Comparison of ENCODE assay signal across 1 cellular context in genomic region chr11:45253640-45254039, GRCh38.
TF ChIP-seq lines count a peak whose summit lies in the region.

No MANE protein-coding gene starts in this region.

TF ChIP-seq in K562, 482 proteins besides CTCF, POLR2A, EP300 and RAD21 (continued from another document and continues in another):
- peak; percentile 50 for TF ChIP-seq NR2C1 (IDR thresholded peaks at IDR 0.05)
- TF ChIP-seq NR2C1 (tag; IDR thresholded peaks at IDR 0.05): peak; percentile 60
- TF ChIP-seq UBTF (IDR thresholded peaks at IDR 0.05; ENCODE audit: borderline replicate concordance in 1 of 2, low read depth in 2 of 2, low read length in 2 of 2): no peak
- TF ChIP-seq SP2 (IDR thresholded peaks at IDR 0.05; ENCODE audit: extremely low read depth, low read depth, low read length, poor library complexity, severe bottlenecking): no peak
- TF ChIP-seq HNRNPUL1 (IDR thresholded peaks at IDR 0.05; ENCODE audit: low read length): no peak
- no peak for TF ChIP-seq ETV1 (tag; conservative IDR thresholded peaks at IDR 0.05; ENCODE audit: low read depth)
- TF ChIP-seq ZNF561 (CRISPR knock-in tag; conservative IDR thresholded peaks at IDR 0.05): no peak
- peak; percentile 61 for TF ChIP-seq NFYB (IDR thresholded peaks at IDR 0.05; ENCODE audit: extremely low read depth, insufficient read length)
- TF ChIP-seq GABPB2 (CRISPR knock-in tag; conservative IDR thresholded peaks at IDR 0.05): no peak
- TF ChIP-seq HOMEZ (CRISPR knock-in tag; IDR thresholded peaks at IDR 0.05): no peak
- TF ChIP-seq, protein P1, sequence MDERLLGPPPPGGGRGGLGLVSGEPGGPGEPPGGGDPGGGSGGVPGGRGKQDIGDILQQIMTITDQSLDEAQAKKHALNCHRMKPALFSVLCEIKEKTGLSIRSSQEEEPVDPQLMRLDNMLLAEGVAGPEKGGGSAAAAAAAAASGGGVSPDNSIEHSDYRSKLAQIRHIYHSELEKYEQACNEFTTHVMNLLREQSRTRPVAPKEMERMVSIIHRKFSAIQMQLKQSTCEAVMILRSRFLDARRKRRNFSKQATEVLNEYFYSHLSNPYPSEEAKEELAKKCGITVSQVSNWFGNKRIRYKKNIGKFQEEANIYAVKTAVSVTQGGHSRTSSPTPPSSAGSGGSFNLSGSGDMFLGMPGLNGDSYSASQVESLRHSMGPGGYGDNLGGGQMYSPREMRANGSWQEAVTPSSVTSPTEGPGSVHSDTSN (CRISPR knock-in tag; IDR thresholded peaks at IDR 0.05; ENCODE audit: low read depth): no peak
- TF ChIP-seq, protein P1 (tag; conservative IDR thresholded peaks at IDR 0.05; ENCODE audit: low read depth): no peak
- no peak for TF ChIP-seq MEF2A (IDR thresholded peaks at IDR 0.05; ENCODE audit: control insufficient read depth, low read depth, low read length)
- TF ChIP-seq ELF1 (tag; IDR thresholded peaks at IDR 0.05): no peak
- TF ChIP-seq ZNF24 (IDR thresholded peaks at IDR 0.05): no peak
- TF ChIP-seq, protein P2, sequence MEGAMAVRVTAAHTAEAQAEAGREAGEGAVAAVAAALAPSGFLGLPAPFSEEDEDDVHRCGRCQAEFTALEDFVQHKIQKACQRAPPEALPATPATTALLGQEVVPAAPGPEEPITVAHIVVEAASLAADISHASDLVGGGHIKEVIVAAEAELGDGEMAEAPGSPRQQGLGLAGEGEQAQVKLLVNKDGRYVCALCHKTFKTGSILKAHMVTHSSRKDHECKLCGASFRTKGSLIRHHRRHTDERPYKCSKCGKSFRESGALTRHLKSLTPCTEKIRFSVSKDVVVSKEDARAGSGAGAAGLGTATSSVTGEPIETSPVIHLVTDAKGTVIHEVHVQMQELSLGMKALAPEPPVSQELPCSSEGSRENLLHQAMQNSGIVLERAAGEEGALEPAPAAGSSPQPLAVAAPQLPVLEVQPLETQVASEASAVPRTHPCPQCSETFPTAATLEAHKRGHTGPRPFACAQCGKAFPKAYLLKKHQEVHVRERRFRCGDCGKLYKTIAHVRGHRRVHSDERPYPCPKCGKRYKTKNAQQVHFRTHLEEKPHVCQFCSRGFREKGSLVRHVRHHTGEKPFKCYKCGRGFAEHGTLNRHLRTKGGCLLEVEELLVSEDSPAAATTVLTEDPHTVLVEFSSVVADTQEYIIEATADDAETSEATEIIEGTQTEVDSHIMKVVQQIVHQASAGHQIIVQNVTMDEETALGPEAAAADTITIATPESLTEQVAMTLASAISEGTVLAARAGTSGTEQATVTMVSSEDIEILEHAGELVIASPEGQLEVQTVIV (CRISPR knock-in tag; IDR thresholded peaks at IDR 0.05; ENCODE audit: borderline replicate concordance): no peak
- TF ChIP-seq MCM3 (IDR thresholded peaks at IDR 0.05): no peak
- no peak for TF ChIP-seq PPARD (CRISPR knock-in tag; IDR thresholded peaks at IDR 0.05)
- no peak for TF ChIP-seq MLLT1 (IDR thresholded peaks at IDR 0.05)
- TF ChIP-seq HNRNPL (IDR thresholded peaks at IDR 0.05; ENCODE audit: low read depth, low read length): no peak
- TF ChIP-seq YBX1 (IDR thresholded peaks at IDR 0.05): no peak
- TF ChIP-seq, protein P3, sequence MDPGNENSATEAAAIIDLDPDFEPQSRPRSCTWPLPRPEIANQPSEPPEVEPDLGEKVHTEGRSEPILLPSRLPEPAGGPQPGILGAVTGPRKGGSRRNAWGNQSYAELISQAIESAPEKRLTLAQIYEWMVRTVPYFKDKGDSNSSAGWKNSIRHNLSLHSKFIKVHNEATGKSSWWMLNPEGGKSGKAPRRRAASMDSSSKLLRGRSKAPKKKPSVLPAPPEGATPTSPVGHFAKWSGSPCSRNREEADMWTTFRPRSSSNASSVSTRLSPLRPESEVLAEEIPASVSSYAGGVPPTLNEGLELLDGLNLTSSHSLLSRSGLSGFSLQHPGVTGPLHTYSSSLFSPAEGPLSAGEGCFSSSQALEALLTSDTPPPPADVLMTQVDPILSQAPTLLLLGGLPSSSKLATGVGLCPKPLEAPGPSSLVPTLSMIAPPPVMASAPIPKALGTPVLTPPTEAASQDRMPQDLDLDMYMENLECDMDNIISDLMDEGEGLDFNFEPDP (CRISPR knock-in tag; IDR thresholded peaks at IDR 0.05): no peak
- no peak for TF ChIP-seq ZNF695 (CRISPR knock-in tag; IDR thresholded peaks at IDR 0.05)
- no peak for TF ChIP-seq PHB2 (IDR thresholded peaks at IDR 0.05; ENCODE audit: low read depth)
- no peak for TF ChIP-seq MIER1 (IDR thresholded peaks at IDR 0.05; ENCODE audit: low read depth)
- no peak for TF ChIP-seq EP400 (IDR thresholded peaks at IDR 0.05)
- TF ChIP-seq, protein P4, sequence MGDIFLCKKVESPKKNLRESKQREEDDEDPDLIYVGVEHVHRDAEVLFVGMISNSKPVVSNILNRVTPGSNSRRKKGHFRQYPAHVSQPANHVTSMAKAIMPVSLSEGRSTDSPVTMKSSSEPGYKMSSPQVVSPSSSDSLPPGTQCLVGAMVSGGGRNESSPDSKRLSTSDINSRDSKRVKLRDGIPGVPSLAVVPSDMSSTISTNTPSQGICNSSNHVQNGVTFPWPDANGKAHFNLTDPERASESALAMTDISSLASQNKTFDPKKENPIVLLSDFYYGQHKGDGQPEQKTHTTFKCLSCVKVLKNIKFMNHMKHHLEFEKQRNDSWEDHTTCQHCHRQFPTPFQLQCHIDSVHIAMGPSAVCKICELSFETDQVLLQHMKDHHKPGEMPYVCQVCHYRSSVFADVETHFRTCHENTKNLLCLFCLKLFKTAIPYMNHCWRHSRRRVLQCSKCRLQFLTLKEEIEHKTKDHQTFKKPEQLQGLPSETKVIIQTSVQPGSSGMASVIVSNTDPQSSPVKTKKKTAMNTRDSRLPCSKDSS (IDR thresholded peaks at IDR 0.05; ENCODE audit: low read depth, partially characterized antibody): no peak
- TF ChIP-seq GTF2F1 (IDR thresholded peaks at IDR 0.05; ENCODE audit: low read depth, low read length): no peak
- TF ChIP-seq, protein P5, sequence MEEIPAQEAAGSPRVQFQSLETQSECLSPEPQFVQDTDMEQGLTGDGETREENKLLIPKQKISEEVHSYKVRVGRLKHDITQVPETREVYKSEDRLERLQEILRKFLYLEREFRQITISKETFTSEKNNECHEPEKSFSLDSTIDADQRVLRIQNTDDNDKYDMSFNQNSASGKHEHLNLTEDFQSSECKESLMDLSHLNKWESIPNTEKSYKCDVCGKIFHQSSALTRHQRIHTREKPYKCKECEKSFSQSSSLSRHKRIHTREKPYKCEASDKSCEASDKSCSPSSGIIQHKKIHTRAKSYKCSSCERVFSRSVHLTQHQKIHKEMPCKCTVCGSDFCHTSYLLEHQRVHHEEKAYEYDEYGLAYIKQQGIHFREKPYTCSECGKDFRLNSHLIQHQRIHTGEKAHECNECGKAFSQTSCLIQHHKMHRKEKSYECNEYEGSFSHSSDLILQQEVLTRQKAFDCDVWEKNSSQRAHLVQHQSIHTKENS (CRISPR knock-in tag; IDR thresholded peaks at IDR 0.05): no peak
- peak; percentile 56; the same call in 1 of the 2 replicates for TF ChIP-seq GABPB1 (CRISPR knock-in tag; IDR thresholded peaks at IDR 0.05)
- TF ChIP-seq TEAD4 (IDR thresholded peaks at IDR 0.05; ENCODE audit: low read length): no peak
- no peak for TF ChIP-seq TEAD4 (CRISPR knock-in tag; IDR thresholded peaks at IDR 0.05; ENCODE audit: borderline replicate concordance)
- TF ChIP-seq RBBP5 (IDR thresholded peaks at IDR 0.05; ENCODE audit: borderline replicate concordance, insufficient read depth, low read length, poor library complexity, severe bottlenecking): no peak
- no peak for TF ChIP-seq THRAP3 (IDR thresholded peaks at IDR 0.05; ENCODE audit: borderline replicate concordance)
- TF ChIP-seq HDGF (IDR thresholded peaks at IDR 0.05): no peak
- TF ChIP-seq NCOA6 (IDR thresholded peaks at IDR 0.05): no peak
- TF ChIP-seq DIDO1 (tag; IDR thresholded peaks at IDR 0.05; ENCODE audit: low read depth): 0 out of 2 replicates have a peak, but pooled peaks have one; percentile 21
- no peak for TF ChIP-seq ARID2 (IDR thresholded peaks at IDR 0.05)
- TF ChIP-seq, protein P6, sequence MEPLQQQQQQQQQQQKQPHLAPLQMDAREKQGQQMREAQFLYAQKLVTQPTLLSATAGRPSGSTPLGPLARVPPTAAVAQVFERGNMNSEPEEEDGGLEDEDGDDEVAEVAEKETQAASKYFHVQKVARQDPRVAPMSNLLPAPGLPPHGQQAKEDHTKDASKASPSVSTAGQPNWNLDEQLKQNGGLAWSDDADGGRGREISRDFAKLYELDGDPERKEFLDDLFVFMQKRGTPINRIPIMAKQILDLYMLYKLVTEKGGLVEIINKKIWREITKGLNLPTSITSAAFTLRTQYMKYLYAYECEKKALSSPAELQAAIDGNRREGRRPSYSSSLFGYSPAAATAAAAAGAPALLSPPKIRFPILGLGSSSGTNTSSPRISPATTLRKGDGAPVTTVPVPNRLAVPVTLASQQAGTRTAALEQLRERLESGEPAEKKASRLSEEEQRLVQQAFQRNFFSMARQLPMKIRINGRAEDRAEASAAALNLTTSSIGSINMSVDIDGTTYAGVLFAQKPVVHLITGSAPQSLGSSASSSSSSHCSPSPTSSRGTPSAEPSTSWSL (CRISPR knock-in tag; IDR thresholded peaks at IDR 0.05; ENCODE audit: borderline replicate concordance): no peak
- no peak for TF ChIP-seq MITF (IDR thresholded peaks at IDR 0.05)
- TF ChIP-seq ZSCAN32 (CRISPR knock-in tag; IDR thresholded peaks at IDR 0.05): no peak
- no peak for TF ChIP-seq SIRT6 (IDR thresholded peaks at IDR 0.05; ENCODE audit: low read depth, low read length)
- TF ChIP-seq FOXP4 (CRISPR knock-in tag; IDR thresholded peaks at IDR 0.05; ENCODE audit: borderline replicate concordance): no peak
- no peak for TF ChIP-seq ZSCAN29 (IDR thresholded peaks at IDR 0.05)
